Comparison of ENCODE assay signal across 14 cellular contexts in the genomic region with DNA sequence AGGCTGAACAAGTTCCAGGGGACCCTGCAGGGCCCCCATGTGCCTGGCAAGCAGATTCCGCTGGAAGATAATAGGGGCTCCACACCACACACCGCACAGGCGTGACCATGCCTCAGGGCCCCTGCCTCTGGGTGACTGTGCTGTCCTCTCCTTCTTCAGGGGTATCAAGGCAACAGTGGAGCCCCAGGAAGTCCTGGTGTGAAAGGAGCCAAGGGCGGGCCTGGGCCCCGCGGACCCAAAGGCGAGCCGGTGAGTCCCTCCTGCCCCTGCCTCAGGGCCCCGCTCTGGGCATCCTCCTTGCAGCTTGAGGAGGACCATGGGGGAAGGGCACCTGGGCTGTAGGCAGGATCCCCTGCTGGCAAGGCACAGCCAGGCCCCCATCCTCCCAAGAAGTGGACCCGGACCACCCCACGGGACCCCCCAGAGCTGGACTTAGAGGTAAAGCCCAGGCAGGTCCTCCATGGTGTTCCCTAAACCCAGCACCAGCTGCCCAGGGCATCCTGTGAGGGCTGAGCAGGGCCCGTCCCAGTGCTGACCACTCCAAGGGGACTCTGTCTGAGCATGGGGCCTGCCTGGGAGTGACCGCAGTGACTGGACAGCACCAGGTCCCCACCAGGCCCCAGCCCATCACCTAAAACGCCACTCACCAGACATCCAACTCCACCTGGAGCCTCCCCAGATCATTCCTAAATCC. TPM values are rescaled to one million over a fixed set of nuclear protein-coding genes. Genes with fewer than 3 reads are reported as not detected.
DNase-seq lines count a peak whose midpoint lies in the region; ATAC-seq and TF ChIP-seq lines count a peak whose summit lies in the region.
"Had no signal": no experiment of that assay in that cellular context is flagged by ENCODE, and none has a peak within 500 bp of the region (broad histone marks: within the 10 kb centered on the region; RNA-seq: fewer than 3 reads in every experiment).

No MANE protein-coding gene starts in this region.

- no peaks in the 10 kb centered on the region for H3K9me3 Mint-ChIP-seq in progenitor cell of endocrine pancreas (ENCODE audit: low read depth)
- H3K9me3 Mint-ChIP-seq: dendritic cell treated with granulocyte-macrophage colony-stimulating factor and Interleukin-4, amounts not matched to agents 40 ng/mL and 50 ng/mL, for 4 days had no signal

- no peak overlapping the region for H3K4me3 ChIP-seq in SK-N-SH (ENCODE audit: low read depth in 2 of 2, low read length in 1 of 2)
- no peak overlapping the region for H3K4me3 ChIP-seq in Panc1 (ENCODE audit: low read depth in 2 of 2, low read length in 2 of 2)

- DNase-seq in SK-N-SH (peak; percentile 26), Panc1 (ENCODE audit: low read depth, low spot score) (no peak), left ventricle myocardium superior (peak; percentile 24), progenitor cell of endocrine pancreas (ENCODE audit: low spot score, unreplicated experiment) (peak; percentile 6), CD1c-positive myeloid dendritic cell (ENCODE audit: extremely low spot score) (no peak), NCI-H2171 treated with DMSO at 0.1 percent for 48 hours (lab: John Stamatoyannopoulos, UW) (no peak)
- DNase-seq: amniotic stem cell, immature natural killer cell, NCI-H510A treated with DMSO at 0.1 percent for 48 hours had no signal

- CTCF ChIA-PET in SK-N-SH (lab: Yijun Ruan, JAX) (no interaction called here), Panc1 (lab: Charles Lee) (no interaction called here)

- no peaks in the 10 kb centered on the region for H3K4me1 ChIP-seq in SK-N-SH (ENCODE audit: control insufficient read depth in 1 of 2, insufficient read depth in 2 of 2, low read depth in 1 of 2, low read length in 1 of 2)
- no peaks in the 10 kb centered on the region for H3K4me1 ChIP-seq in Panc1 (ENCODE audit: control insufficient read depth, insufficient read depth, low read length)
- H3K4me1 ChIP-seq: Caco-2 had no signal

- intact Hi-C loops in Panc1 (cut with micrococcal nuclease; ENCODE audit: unreplicated experiment) = no loop called here
- intact Hi-C loops in left ventricle myocardium superior (cut with micrococcal nuclease) = no loop called here

- H3K9ac ChIP-seq in SK-N-SH = no peak overlapping the region

- no peak overlapping the region for H2AFZ ChIP-seq in SK-N-SH (ENCODE audit: low read depth)

- H3K36me3 ChIP-seq in SK-N-SH (replicated peaks in 1 of 2; ENCODE audit: control insufficient read depth in 1 of 2, insufficient read depth in 2 of 2, low read length in 1 of 2) (peaks cover 19 to 57% of the 10 kb centered on the region in 2 experiments), Panc1 (ENCODE audit: control insufficient read depth, insufficient read depth, low read length) (no peaks in the 10 kb centered on the region)

- TF ChIP-seq EP300 in SK-N-SH (IDR thresholded peaks at IDR 0.05; ENCODE audit: borderline replicate concordance in 1 of 2, low read depth in 1 of 2, low read length in 1 of 2) = no peak

- POLR2A ChIA-PET in SK-N-SH (lab: Yijun Ruan, JAX) = no interaction called here
- POLR2A ChIA-PET in Panc1 (lab: Charles Lee) = no interaction called here

- no peak overlapping the region for H3K27ac Mint-ChIP-seq in progenitor cell of endocrine pancreas
- H3K27ac Mint-ChIP-seq: dendritic cell treated with granulocyte-macrophage colony-stimulating factor and Interleukin-4, amounts not matched to agents 40 ng/mL and 50 ng/mL, for 4 days; immature natural killer cell had no signal

- BruUV-seq in Panc1 (replicated peaks; lab: Mats Ljungman, UMichigan) = no TSS peak

- no peak overlapping the region for H3K4me3 Mint-ChIP-seq in progenitor cell of endocrine pancreas (ENCODE audit: low read depth)
- H3K4me3 Mint-ChIP-seq: dendritic cell treated with granulocyte-macrophage colony-stimulating factor and Interleukin-4, amounts not matched to agents 40 ng/mL and 50 ng/mL, for 4 days; immature natural killer cell had no signal

- no peak overlapping the region for H3K4me2 ChIP-seq in SK-N-SH

- H3K36me3 Mint-ChIP-seq in progenitor cell of endocrine pancreas (ENCODE audit: insufficient read depth) = no peaks in the 10 kb centered on the region
- H3K36me3 Mint-ChIP-seq: immature natural killer cell had no signal

- H3K79me2 ChIP-seq in SK-N-SH (ENCODE audit: insufficient read depth) = no peaks in the 10 kb centered on the region

- H3K9me3 ChIP-seq in SK-N-SH (no peaks in the 10 kb centered on the region), Panc1 (ENCODE audit: control insufficient read depth, insufficient read depth, low read depth, low read length) (no peaks in the 10 kb centered on the region)
- H3K9me3 ChIP-seq: Caco-2 had no signal

- in situ Hi-C loops in Panc1 (cut with HindIII; ENCODE audit: low pct_unique_long_range_greater_than_20kb, low sequenced_read_pairs) = no loop called here

- H3K27me3 Mint-ChIP-seq in progenitor cell of endocrine pancreas = no peaks in the 10 kb centered on the region

- WGBS in SK-N-SH (ENCODE audit: low lambda C conversion rate) = 90% methylated on average over 2 of the region's 14 CpGs

- H3K4me1 Mint-ChIP-seq in progenitor cell of endocrine pancreas (ENCODE audit: low read depth) = no peaks in the 10 kb centered on the region
- H3K4me1 Mint-ChIP-seq: immature natural killer cell had no signal

- TF ChIP-seq CTCF in SK-N-SH (IDR thresholded peaks at IDR 0.05) (no peak), Panc1 (IDR thresholded peaks at IDR 0.05) (no peak), progenitor cell of endocrine pancreas (IDR thresholded peaks at IDR 0.05; ENCODE audit: unreplicated experiment) (no peak)

- no peaks in the 10 kb centered on the region for H3K27me3 ChIP-seq in SK-N-SH (ENCODE audit: insufficient read depth)
- no peaks in the 10 kb centered on the region for H3K27me3 ChIP-seq in Panc1 (ENCODE audit: control insufficient read depth, insufficient read depth, low read length)

- H3F3A ChIP-seq in SK-N-SH (replicated peaks; ENCODE audit: insufficient read depth) = no peaks in the 10 kb centered on the region

- no peaks in the 10 kb centered on the region for H4K20me1 ChIP-seq in SK-N-SH (ENCODE audit: insufficient read depth)

- H3K27ac ChIP-seq in SK-N-SH (ENCODE audit: low read depth in 2 of 2, low read length in 1 of 2) = no peak overlapping the region
- H3K27ac ChIP-seq in Panc1 (ENCODE audit: low read length) = no peak overlapping the region
- H3K27ac ChIP-seq: 22Rv1 had no signal

- H3K9me2 ChIP-seq in SK-N-SH = no peaks in the 10 kb centered on the region

- ATAC-seq in SK-N-SH treated with all-trans-retinoic acid at 6 μM for 48 hours (no peak), Panc1 (0 out of 2 replicates have a peak, but pooled peaks have one; percentile 17), left ventricle myocardium superior (no peak), HG03521 (IDR thresholded peaks at IDR 0.05; ENCODE audit: unreplicated experiment) (no peak)

- no peak for TF ChIP-seq RAD21 in SK-N-SH (IDR thresholded peaks at IDR 0.05; ENCODE audit: low read length)

TF ChIP-seq in SK-N-SH, 30 proteins besides CTCF, POLR2A, EP300 and RAD21 (continues in another document):
- no peak for TF ChIP-seq JUND (IDR thresholded peaks at IDR 0.05)
- TF ChIP-seq SIN3A (IDR thresholded peaks at IDR 0.05; ENCODE audit: borderline replicate concordance, low read depth, low read length) = no peak
- no peak for TF ChIP-seq MEF2A (IDR thresholded peaks at IDR 0.05; ENCODE audit: borderline replicate concordance, low read depth)
- TF ChIP-seq FOXJ3 (CRISPR knock-in tag; IDR thresholded peaks at IDR 0.05) = no peak
- TF ChIP-seq FOSL2 (IDR thresholded peaks at IDR 0.05; ENCODE audit: borderline replicate concordance, low read depth) = no peak
- no peak for TF ChIP-seq CHD2 (IDR thresholded peaks at IDR 0.05; ENCODE audit: low read length, partially characterized antibody)
- no peak for TF ChIP-seq FOXM1 (IDR thresholded peaks at IDR 0.05; ENCODE audit: low read depth)
- TF ChIP-seq EZH2phosphoT487 (IDR thresholded peaks at IDR 0.05; ENCODE audit: borderline replicate concordance, low read depth) = no peak
- no peak for TF ChIP-seq GABPA (IDR thresholded peaks at IDR 0.05; ENCODE audit: low read depth)

TF ChIP-seq in SK-N-SH treated with all-trans-retinoic acid at 6 μM for 48 hours, 23 proteins besides CTCF, POLR2A, EP300 and RAD21 (continues in another document):
- no peak for TF ChIP-seq SNAI2 (CRISPR knock-in tag; IDR thresholded peaks at IDR 0.05)
- no peak for TF ChIP-seq ESRRG (CRISPR knock-in tag; IDR thresholded peaks at IDR 0.05)
- no peak for TF ChIP-seq GLIS3 (CRISPR knock-in tag; IDR thresholded peaks at IDR 0.05)
- TF ChIP-seq, protein P1, sequence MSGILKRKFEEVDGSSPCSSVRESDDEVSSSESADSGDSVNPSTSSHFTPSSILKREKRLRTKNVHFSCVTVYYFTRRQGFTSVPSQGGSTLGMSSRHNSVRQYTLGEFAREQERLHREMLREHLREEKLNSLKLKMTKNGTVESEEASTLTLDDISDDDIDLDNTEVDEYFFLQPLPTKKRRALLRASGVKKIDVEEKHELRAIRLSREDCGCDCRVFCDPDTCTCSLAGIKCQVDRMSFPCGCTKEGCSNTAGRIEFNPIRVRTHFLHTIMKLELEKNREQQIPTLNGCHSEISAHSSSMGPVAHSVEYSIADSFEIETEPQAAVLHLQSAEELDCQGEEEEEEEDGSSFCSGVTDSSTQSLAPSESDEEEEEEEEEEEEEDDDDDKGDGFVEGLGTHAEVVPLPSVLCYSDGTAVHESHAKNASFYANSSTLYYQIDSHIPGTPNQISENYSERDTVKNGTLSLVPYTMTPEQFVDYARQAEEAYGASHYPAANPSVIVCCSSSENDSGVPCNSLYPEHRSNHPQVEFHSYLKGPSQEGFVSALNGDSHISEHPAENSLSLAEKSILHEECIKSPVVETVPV (CRISPR knock-in tag; IDR thresholded peaks at IDR 0.05) = no peak
- no peak for TF ChIP-seq RARB (CRISPR knock-in tag; IDR thresholded peaks at IDR 0.05)
- TF ChIP-seq ZFP3 (CRISPR knock-in tag; IDR thresholded peaks at IDR 0.05) = no peak

RNA-seq across cellular contexts. Expression of a gene that starts 21.1 kb away (rescaled TPM):
- polyA plus RNA-seq in SK-N-SH (2012; rRNA removed) = 66.6 and 108 TPM in 2 replicates
- polyA plus RNA-seq in SK-N-SH (2012; cell fraction: cytosol; rRNA removed) = 38.5 and 67.6 TPM in 2 replicates
- polyA plus RNA-seq in SK-N-SH (2012; cell fraction: nucleus; rRNA removed) = 184 and 188 TPM in 2 replicates
- total RNA-seq in Panc1 (2021; ENCODE audit: unreplicated experiment) (29.9 TPM), left ventricle myocardium superior (196 TPM), progenitor cell of endocrine pancreas (32.0 and 38.6 TPM in 2 replicates)
- 37.6 TPM for polyA plus RNA-seq in Panc1 (2012; ENCODE audit: insufficient read length)

RNA-seq across cellular contexts. Expression of a gene that starts 36.4 kb away (rescaled TPM):
- 0.33 and 0.37 TPM in 2 replicates for polyA plus RNA-seq in SK-N-SH (2012; rRNA removed)
- polyA plus RNA-seq in SK-N-SH (2012; cell fraction: cytosol; rRNA removed) = 0.05 TPM in 1 of 2 replicates, not detected in the other
- polyA plus RNA-seq in SK-N-SH (2012; cell fraction: nucleus; rRNA removed) = 3.3 and 3.4 TPM in 2 replicates
- total RNA-seq in Panc1 (2021; ENCODE audit: unreplicated experiment) (0.21 TPM), left ventricle myocardium superior (1.5 TPM), progenitor cell of endocrine pancreas (48.4 and 49.3 TPM in 2 replicates)
- polyA plus RNA-seq in Panc1 (2012; ENCODE audit: insufficient read length) = not detected
- polyA plus RNA-seq: immature natural killer cell had no signal

Comparison
In these comparisons a context has a peak if more than half of its experiments do, and no peak if none do; other contexts are left out.
1. DNase-seq: peak in SK-N-SH (single experiment), left ventricle myocardium superior (single experiment) and progenitor cell of endocrine pancreas (single experiment); none in Panc1 (single experiment), CD1c-positive myeloid dendritic cell (single experiment) and NCI-H2171 treated with DMSO at 0.1 percent for 48 hours (single experiment).
2. RNA of a gene that starts 36.4 kb away (total RNA-seq): 48.4 to 49.3 TPM in progenitor cell of endocrine pancreas; 1.5 TPM in left ventricle myocardium superior (single experiment) and 0.21 TPM in Panc1 (single experiment); every median in the first group is over 10 times any median in the second.